In genomic region chr3:142095866-142096265, GRCh38 we compare ENCODE assay signal across 23 cellular contexts. TPM values are rescaled to one million over a fixed set of nuclear protein-coding genes. Genes with fewer than 3 reads are reported as not detected.
DNase-seq lines count a peak whose midpoint lies in the region; ATAC-seq, FAIRE-seq and TF ChIP-seq lines count a peak whose summit lies in the region.
"Had no signal": no experiment of that assay in that cellular context is flagged by ENCODE, and none has a peak within 500 bp of the region (broad histone marks: within the 10 kb centered on the region; RNA-seq: fewer than 3 reads in every experiment).

No MANE protein-coding gene starts in this region.

- H3K27me3 ChIP-seq in BLaER1 (no peaks in the 10 kb centered on the region), MM.1S (replicated peaks; ENCODE audit: insufficient read depth, low read length) (no peaks in the 10 kb centered on the region), GM12878 (replicated peaks in 1 of 2; ENCODE audit: control insufficient read depth in 2 of 2, insufficient read depth in 2 of 2, low read length in 1 of 2) (no peaks in the 10 kb centered on the region), endodermal cell (ENCODE audit: control insufficient read depth, insufficient read depth, low read length, poor library complexity, severe bottlenecking) (no peaks in the 10 kb centered on the region)
- H3K27me3 ChIP-seq: MG63, Peyer's patch had no signal

- DNase-seq in GM19239 (ENCODE audit: insufficient read length, low spot score) (no peak), MM.1S (peak; percentile 54), GM12878 (ENCODE audit: low read depth, low spot score) (no peak), ureter (ENCODE audit: low spot score) (no peak), mucosa of descending colon (no peak), endodermal cell (no peak)
- DNase-seq: COR-L47, DMS53, EL, GDM1, MG63, NCI-H1105, NCI-H146, NCI-H1930, NCI-H2227 treated with DMSO at 0.1 percent for 48 hours, NCI-H526 treated with DMSO at 0.1 percent for 48 hours, OCI-M1, Peyer's patch, SHP77 treated with DMSO at 0.1 percent for 48 hours had no signal

- no TSS peak for BruUV-seq in GM12878 (replicated peaks; lab: Mats Ljungman, UMichigan)

- H3K4me1 Mint-ChIP-seq in endodermal cell: no peaks in the 10 kb centered on the region

- H2AFZ ChIP-seq in MM.1S (ENCODE audit: low read length) (no peak overlapping the region), GM12878 (ENCODE audit: control insufficient read depth, low read depth, low read length) (no peak overlapping the region)

- H3K4me3 ChIP-seq in BLaER1: no peak overlapping the region
- no peak overlapping the region for H3K4me3 ChIP-seq in MM.1S (ENCODE audit: low read length)
- no peak overlapping the region for H3K4me3 ChIP-seq in GM12878
- H3K4me3 ChIP-seq in mucosa of descending colon: no peak overlapping the region
- H3K4me3 ChIP-seq in endodermal cell (ENCODE audit: low read length): no peak overlapping the region
- H3K4me3 ChIP-seq: MG63, Peyer's patch had no signal

- H3K9ac ChIP-seq in BLaER1 (no peak overlapping the region), MM.1S (ENCODE audit: low read length) (no peak overlapping the region), GM12878 (ENCODE audit: control insufficient read depth, insufficient read depth, low read length) (no peak overlapping the region), endodermal cell (ENCODE audit: extremely low read depth, low read length, poor library complexity, severe bottlenecking) (no peak overlapping the region)

- intact Hi-C loops in GM12878 (cut with micrococcal nuclease; ENCODE audit: unreplicated experiment): no loop called here
- intact Hi-C loops in mucosa of descending colon (cut with DNase I, micrococcal nuclease): no loop called here

- H3K4me2 ChIP-seq in BLaER1 (peak overlapping the region; percentile 56), MM.1S (ENCODE audit: low read depth, low read length) (no peak overlapping the region), GM12878 (ENCODE audit: control insufficient read depth, insufficient read depth) (no peak overlapping the region)

- SMC1A ChIA-PET in GM12878 (lab: Charles Lee; ENCODE audit: uncharacterized antibody, unreplicated experiment): interaction anchor here (1.2 kb wide), 1 partner anchor 10 kb away, joined by 3 read pairs; no protein-coding TSS in a partner anchor

- H3K36me3 ChIP-seq in BLaER1 (no peaks in the 10 kb centered on the region), MM.1S (replicated peaks; ENCODE audit: insufficient read depth, low read length) (no peaks in the 10 kb centered on the region), GM12878 (ENCODE audit: control insufficient read depth in 2 of 2, insufficient read depth in 2 of 2, low read length in 1 of 2) (no peaks in the 10 kb centered on the region), mucosa of descending colon (ENCODE audit: low read depth) (no peaks in the 10 kb centered on the region), endodermal cell (ENCODE audit: control insufficient read depth, insufficient read depth, low read length) (no peaks in the 10 kb centered on the region)
- H3K36me3 ChIP-seq: MG63, Peyer's patch had no signal

- H3K4me1 ChIP-seq in BLaER1: peaks cover 10% of the 10 kb centered on the region
- H3K4me1 ChIP-seq in MM.1S (ENCODE audit: low read length): no peaks in the 10 kb centered on the region
- H3K4me1 ChIP-seq in GM12878 (ENCODE audit: control insufficient read depth, insufficient read depth, low read length): no peaks in the 10 kb centered on the region
- H3K4me1 ChIP-seq in mucosa of descending colon (ENCODE audit: low read depth): no peaks in the 10 kb centered on the region
- no peaks in the 10 kb centered on the region for H3K4me1 ChIP-seq in endodermal cell (ENCODE audit: control insufficient read depth, insufficient read depth, low read length)
- H3K4me1 ChIP-seq: Peyer's patch had no signal

- no peak for ATAC-seq in GM12878
- ATAC-seq in mucosa of descending colon: no peak
- ATAC-seq: HCT116 had no signal

- WGBS in GM12878 (ENCODE audit: insufficient coverage, insufficient replicate concordance, low lambda C conversion rate, missing lambda C conversion rate): 31% methylated on average over 2 of the region's 2 CpGs
- 92 to 100% methylated on average over 2 of the region's 2 CpGs for WGBS in endodermal cell (ENCODE audit: insufficient coverage in 1 of 2, insufficient read length in 1 of 2), 2 experiments

- CTCF ChIA-PET in GM12878 (lab: Yijun Ruan, JAX): no interaction called here

- H3K27me3 Mint-ChIP-seq in endodermal cell (ENCODE audit: insufficient read depth): no peaks in the 10 kb centered on the region
- H3K27me3 Mint-ChIP-seq: CD4-positive, CD25-positive, alpha-beta regulatory T cell had no signal

- no peak overlapping the region for H3K27ac Mint-ChIP-seq in endodermal cell
- H3K27ac Mint-ChIP-seq: CD4-positive, CD25-positive, alpha-beta regulatory T cell had no signal

- H3K9me3 Mint-ChIP-seq in endodermal cell: no peaks in the 10 kb centered on the region
- H3K9me3 Mint-ChIP-seq: CD4-positive, CD25-positive, alpha-beta regulatory T cell had no signal

- H3K36me3 Mint-ChIP-seq in endodermal cell (ENCODE audit: low read depth): no peaks in the 10 kb centered on the region

- no peak for TF ChIP-seq POLR2A in GM12878 (IDR thresholded peaks at IDR 0.05; ENCODE audit: low read depth, low read length)

- TF ChIP-seq CTCF in MM.1S (IDR thresholded peaks at IDR 0.05; ENCODE audit: low read length): no peak
- TF ChIP-seq CTCF in GM12878 (IDR thresholded peaks at IDR 0.05 in 2 of 3, conservative IDR thresholded peaks at IDR 0.05 in 1 of 3; ENCODE audit: control insufficient read depth in 2 of 3, extremely low read depth in 1 of 3, insufficient read depth in 1 of 3, low read depth in 3 of 3, low read length in 3 of 3): no peak
- no peak for TF ChIP-seq CTCF in mucosa of descending colon (IDR thresholded peaks at IDR 0.05)
- no peak for TF ChIP-seq CTCF in endodermal cell (conservative IDR thresholded peaks at IDR 0.05)

- TF ChIP-seq EP300 in GM12878 (IDR thresholded peaks at IDR 0.05; ENCODE audit: borderline replicate concordance in 1 of 2, control insufficient read depth in 1 of 2, low read depth in 2 of 2, low read length in 2 of 2): no peak

- H3K27ac ChIP-seq in BLaER1: no peak overlapping the region
- no peak overlapping the region for H3K27ac ChIP-seq in MM.1S (ENCODE audit: low read length)
- no peak overlapping the region for H3K27ac ChIP-seq in GM12878 (ENCODE audit: control insufficient read depth, insufficient read depth)
- H3K27ac ChIP-seq in endodermal cell (ENCODE audit: low read depth, low read length): no peak overlapping the region
- H3K27ac ChIP-seq: Peyer's patch had no signal

- no peaks in the 10 kb centered on the region for H4K20me1 ChIP-seq in BLaER1
- H4K20me1 ChIP-seq in MM.1S (ENCODE audit: insufficient read depth, low read length): no peaks in the 10 kb centered on the region
- no peaks in the 10 kb centered on the region for H4K20me1 ChIP-seq in GM12878 (ENCODE audit: control insufficient read depth, insufficient read depth)

- RAD21 ChIA-PET in GM12878 (lab: Charles Lee; ENCODE audit: unreplicated experiment): no interaction called here

- H3K9me3 ChIP-seq in BLaER1 (no peaks in the 10 kb centered on the region), MM.1S (replicated peaks; ENCODE audit: insufficient read depth, low read length) (no peaks in the 10 kb centered on the region), GM12878 (replicated peaks; ENCODE audit: control insufficient read depth, insufficient read depth, low read length) (no peaks in the 10 kb centered on the region), mucosa of descending colon (no peaks in the 10 kb centered on the region), endodermal cell (ENCODE audit: control insufficient read depth, low read length) (no peaks in the 10 kb centered on the region)
- H3K9me3 ChIP-seq: MG63, Peyer's patch had no signal

- POLR2A ChIA-PET in GM12878 (lab: Charles Lee): no interaction called here

- 0 out of 2 replicates have a peak, but pooled peaks cover 3% of the 10 kb centered on the region for H3F3A ChIP-seq in MM.1S (ENCODE audit: insufficient read depth, low read length)

- TF ChIP-seq RAD21 in GM12878 (IDR thresholded peaks at IDR 0.05; ENCODE audit: insufficient read depth, low read depth, low read length): no peak

- FAIRE-seq in GM19239 (lab: Jason Lieb, UNC) (peak; percentile 26), GM12878 (lab: Jason Lieb, UNC) (no peak)
- FAIRE-seq: GM12892 had no signal

- in situ Hi-C loops in GM12878 (cut with MboI): no loop called here

- H3K9me2 ChIP-seq in MM.1S (replicated peaks; ENCODE audit: insufficient read depth, low read length): no peaks in the 10 kb centered on the region

- H3K4me3 Mint-ChIP-seq in endodermal cell: no peak overlapping the region
- H3K4me3 Mint-ChIP-seq: CD4-positive, CD25-positive, alpha-beta regulatory T cell had no signal

- H3K79me2 ChIP-seq in MM.1S (ENCODE audit: low read length) (no peaks in the 10 kb centered on the region), GM12878 (ENCODE audit: control insufficient read depth, insufficient read depth, low read length) (no peaks in the 10 kb centered on the region)

TF ChIP-seq in GM12878, 131 proteins besides CTCF, POLR2A, EP300 and RAD21:
- TF ChIP-seq SREBF2 (IDR thresholded peaks at IDR 0.05; ENCODE audit: low read length) (no peak), RUNX3 (IDR thresholded peaks at IDR 0.05; ENCODE audit: low read length) (peak; percentile 41; the same call in 1 of the 2 replicates)

RNA-seq across cellular contexts. Expression of gene TFDP2, which starts 53.5 kb away (rescaled TPM):
- 150 and 300 TPM in 2 replicates for total RNA-seq in GM12878 (2013; cell fraction: nucleolus; rRNA removed)
- total RNA-seq in GM12878 (2014; rRNA removed) (51.3 and 52.5 TPM in 2 replicates), GM12878 (2014; rRNA removed; fragmentation: Illumina TruSeq; extraction: Trizol) (42.4 and 50.0 TPM in 2 replicates), GM12878 (2021) (48.3 and 52.1 TPM in 2 replicates), ureter (42.1 TPM), mucosa of descending colon (10 to 100 TPM; 45.1 to 61.4 (median 54.8) TPM), endodermal cell (10 to 100 TPM; 62.7 to 76.4 TPM)
- polyA plus RNA-seq in GM12878 (2011; ENCODE audit: low read depth): 29.3 TPM
- polyA plus RNA-seq in GM12878 (2011; rRNA removed) (100 and 139 TPM in 2 replicates), GM12878 (2014; fragmentation: Illumina TruSeq; extraction: Trizol) (48.2 and 69.9 TPM in 2 replicates), GM12878 (2014; fragmentation: Nextera tagmentation; extraction: Ambion mirVana) (10 to 100 TPM; 46.9 to 51.2 TPM), GM12878 (2014; rRNA removed) (26.4 and 28.3 TPM in 2 replicates), GM12878 (2016; fragmentation: Nextera tagmentation; extraction: Ambion mirVana) (10 to 100 TPM; 68.4 to 71.1 TPM)
- 29.3 and 38.1 TPM in 2 replicates for polyA plus RNA-seq in GM12878 (2011; cell fraction: cytosol; rRNA removed)
- polyA plus RNA-seq in GM12878 (2011; cell fraction: nucleus; rRNA removed): 43.8 and 44.8 TPM in 2 replicates
- 15.4 and 23.4 TPM in 2 replicates for polyA plus RNA-seq in GM12878 (2012)
- 26.8 and 42.9 TPM in 2 replicates for polyA minus RNA-seq in GM12878 (2011; rRNA and poly(A)+ RNA removed)
- 10.4 and 12.6 TPM in 2 replicates for polyA minus RNA-seq in GM12878 (2011; cell fraction: cytosol; rRNA and poly(A)+ RNA removed)
- polyA minus RNA-seq in GM12878 (2011; cell fraction: nucleus; rRNA and poly(A)+ RNA removed): 18.3 and 22.2 TPM in 2 replicates
- 137 TPM for polyA plus RNA-seq in endodermal cell (2013, experiment 1 of 2)
- 109 TPM for polyA plus RNA-seq in endodermal cell (2013, experiment 2 of 2)
